Comparison of ENCODE assay signal across 9 cellular contexts in genomic region chr6:10951675-10952282, GRCh38.
DNase-seq lines count a peak whose midpoint lies in the region; ATAC-seq, FAIRE-seq and TF ChIP-seq lines count a peak whose summit lies in the region.
"Had no signal": no experiment of that assay in that cellular context is flagged by ENCODE, and none has a peak within 500 bp of the region (broad histone marks: within the 10 kb centered on the region; RNA-seq: fewer than 3 reads in every experiment).

No MANE protein-coding gene starts in this region.

- no peaks in the 10 kb centered on the region for H3K79me2 ChIP-seq in Loucy (ENCODE audit: insufficient read depth, low read length)
- H3K79me2 ChIP-seq in astrocyte (ENCODE audit: insufficient read depth, low read length) = no peaks in the 10 kb centered on the region

- no peak overlapping the region for H3K4me3 Mint-ChIP-seq in astrocyte (ENCODE audit: unreplicated experiment)
- no peak overlapping the region for H3K4me3 Mint-ChIP-seq in CD4-positive, alpha-beta T cell
- H3K4me3 Mint-ChIP-seq in CD8-positive, alpha-beta T cell = no peak overlapping the region

- TF ChIP-seq CTCF in GM06990 (IDR thresholded peaks at IDR 0.05; ENCODE audit: insufficient read depth, low read length, poor library complexity, severe bottlenecking) (peak; percentile 50), Loucy (conservative IDR thresholded peaks at IDR 0.05; ENCODE audit: low read length) (peak; percentile 66), astrocyte (IDR thresholded peaks at IDR 0.05; ENCODE audit: insufficient read depth, low read depth, low read length) (peak; percentile 70), kidney (IDR thresholded peaks at IDR 0.05; ENCODE audit: borderline replicate concordance, extremely low read depth, insufficient read depth) (peak; percentile 22)
- no peak for TF ChIP-seq CTCF in CD4-positive, alpha-beta T cell (IDR thresholded peaks at IDR 0.05)
- no peak for TF ChIP-seq CTCF in CD8-positive, alpha-beta T cell (IDR thresholded peaks at IDR 0.05)

- intact Hi-C loops in kidney (cut with DNase I) = loop anchor here (10.0 kb wide), 1 partner anchor 113 kb away; no protein-coding TSS in a partner anchor
- intact Hi-C loops in CD4-positive, alpha-beta T cell (cut with DNase I, micrococcal nuclease) = loop anchor here (10.0 kb wide), 1 partner anchor 543 kb away; no protein-coding TSS in a partner anchor
- intact Hi-C loops in CD8-positive, alpha-beta T cell (cut with DNase I, micrococcal nuclease) = loop anchor here (5.0 to 10.0 kb wide), 4 partner anchors 116 to 626 kb away; no protein-coding TSS in a partner anchor

- H2AFZ ChIP-seq in Loucy (ENCODE audit: low read length) (no peak overlapping the region; the same call in 1 of the 2 replicates), astrocyte (ENCODE audit: low read depth, low read length) (no peak overlapping the region)

- CTCF ChIA-PET in CD4-positive, alpha-beta T cell (lab: Charles Lee) = no interaction called here
- CTCF ChIA-PET in CD8-positive, alpha-beta T cell (lab: Charles Lee) = no interaction called here

- H3K4me3 ChIP-seq in GM06990 (replicated peaks; ENCODE audit: low read depth, low read length) = no peak overlapping the region
- H3K4me3 ChIP-seq in Loucy (ENCODE audit: low read length, poor library complexity, severe bottlenecking) = no peak overlapping the region
- no peak overlapping the region for H3K4me3 ChIP-seq in astrocyte (ENCODE audit: insufficient read depth, low read depth, low read length)
- no peak overlapping the region for H3K4me3 ChIP-seq in kidney (ENCODE audit: low read length in 2 of 2)
- no peak overlapping the region for H3K4me3 ChIP-seq in CD8-positive, alpha-beta T cell (ENCODE audit: low read depth, low read length)

- H3K27ac ChIP-seq in astrocyte (ENCODE audit: low read depth, low read length) = no peak overlapping the region
- no peak overlapping the region for H3K27ac ChIP-seq in kidney (ENCODE audit: low read depth in 2 of 2, low read length in 2 of 2)
- no peak overlapping the region for H3K27ac ChIP-seq in CD4-positive, alpha-beta T cell (ENCODE audit: low read depth, low read length)
- no peak overlapping the region for H3K27ac ChIP-seq in CD8-positive, alpha-beta T cell (ENCODE audit: low read depth, low read length)
- H3K27ac ChIP-seq: neutrophil had no signal

- no peak for DNase-seq in GM06990 (ENCODE audit: extremely low read depth, insufficient read length)
- peak; percentile 68 for DNase-seq in astrocyte (ENCODE audit: low read depth)
- DNase-seq in kidney = no peak
- no peak for DNase-seq in stimulated activated CD4-positive, alpha-beta T cell treated with anti-CD3 and anti-CD28 coated beads, Interleukin-4, amount 100 ng/mL, for 4 hours
- DNase-seq in CD4-positive, alpha-beta T cell = no peak
- DNase-seq in CD8-positive, alpha-beta T cell = no peak

- no peaks in the 10 kb centered on the region for H3K9me3 Mint-ChIP-seq in astrocyte (ENCODE audit: unreplicated experiment)
- no peaks in the 10 kb centered on the region for H3K9me3 Mint-ChIP-seq in CD4-positive, alpha-beta T cell
- H3K9me3 Mint-ChIP-seq in CD8-positive, alpha-beta T cell = no peaks in the 10 kb centered on the region

- peaks cover 2% of the 10 kb centered on the region for H3K4me1 Mint-ChIP-seq in astrocyte (ENCODE audit: low read depth, unreplicated experiment)
- no peaks in the 10 kb centered on the region for H3K4me1 Mint-ChIP-seq in CD4-positive, alpha-beta T cell (ENCODE audit: low read depth)
- H3K4me1 Mint-ChIP-seq in CD8-positive, alpha-beta T cell (ENCODE audit: low read depth) = peaks cover 2% of the 10 kb centered on the region

- no peaks in the 10 kb centered on the region for H3K27me3 Mint-ChIP-seq in astrocyte (ENCODE audit: low read depth, unreplicated experiment)
- peaks cover 23% of the 10 kb centered on the region for H3K27me3 Mint-ChIP-seq in CD4-positive, alpha-beta T cell
- peaks cover 8% of the 10 kb centered on the region for H3K27me3 Mint-ChIP-seq in CD8-positive, alpha-beta T cell (ENCODE audit: low read depth)

- H3K36me3 ChIP-seq in GM06990 (ENCODE audit: control insufficient read depth, insufficient read depth, low read length) (no peaks in the 10 kb centered on the region), Loucy (ENCODE audit: insufficient read depth, low read length) (no peaks in the 10 kb centered on the region), astrocyte (ENCODE audit: insufficient read depth, low read length) (no peaks in the 10 kb centered on the region), kidney (ENCODE audit: control insufficient read depth in 1 of 2, insufficient read depth in 2 of 2, low read length in 2 of 2) (no peaks in the 10 kb centered on the region)
- no peaks in the 10 kb centered on the region for H3K36me3 ChIP-seq in CD8-positive, alpha-beta T cell (ENCODE audit: insufficient read depth, low read length)
- H3K36me3 ChIP-seq: neutrophil had no signal

- POLR2A ChIA-PET in CD4-positive, alpha-beta T cell (lab: Charles Lee) = no interaction called here
- POLR2A ChIA-PET in CD8-positive, alpha-beta T cell (lab: Charles Lee) = no interaction called here

- H4K20me1 ChIP-seq in Loucy (ENCODE audit: insufficient read depth, low read length, poor library complexity, severe bottlenecking) = no peaks in the 10 kb centered on the region
- H4K20me1 ChIP-seq in astrocyte (ENCODE audit: insufficient read depth, low read length) = no peaks in the 10 kb centered on the region

- H3K36me3 Mint-ChIP-seq in astrocyte (ENCODE audit: low read depth, unreplicated experiment) = no peaks in the 10 kb centered on the region
- H3K36me3 Mint-ChIP-seq in CD4-positive, alpha-beta T cell (ENCODE audit: low read depth) = no peaks in the 10 kb centered on the region
- no peaks in the 10 kb centered on the region for H3K36me3 Mint-ChIP-seq in CD8-positive, alpha-beta T cell

- H3K9ac ChIP-seq in Loucy (ENCODE audit: low read depth, low read length, poor library complexity, severe bottlenecking) (no peak overlapping the region), astrocyte (ENCODE audit: low read length) (no peak overlapping the region), kidney (ENCODE audit: low read length in 2 of 2) (no peak overlapping the region)

- H3K4me1 ChIP-seq in Loucy (ENCODE audit: insufficient read depth, low read length, poor library complexity, severe bottlenecking) (no peaks in the 10 kb centered on the region), astrocyte (ENCODE audit: insufficient read depth, low read length) (peaks cover 4% of the 10 kb centered on the region), kidney (ENCODE audit: control insufficient read depth in 1 of 2, insufficient read depth in 1 of 2, low read depth in 1 of 2, low read length in 2 of 2) (no peaks in the 10 kb centered on the region)
- no peaks in the 10 kb centered on the region for H3K4me1 ChIP-seq in CD8-positive, alpha-beta T cell (ENCODE audit: insufficient read depth, low read length)

- H3K9me2 ChIP-seq in Loucy (replicated peaks; ENCODE audit: low read depth, low read length) = no peaks in the 10 kb centered on the region

- H3K27ac Mint-ChIP-seq in astrocyte (ENCODE audit: unreplicated experiment) = no peak overlapping the region
- no peak overlapping the region for H3K27ac Mint-ChIP-seq in CD4-positive, alpha-beta T cell
- H3K27ac Mint-ChIP-seq in CD8-positive, alpha-beta T cell = no peak overlapping the region

- no peak for ATAC-seq in HG03139 (IDR thresholded peaks at IDR 0.05; ENCODE audit: unreplicated experiment)
- no peak for ATAC-seq in CD4-positive, alpha-beta T cell (ENCODE audit: poor library complexity)
- no peak for ATAC-seq in CD8-positive, alpha-beta T cell

- no peaks in the 10 kb centered on the region for H3K27me3 ChIP-seq in GM06990 (replicated peaks; ENCODE audit: control insufficient read depth, insufficient read depth, low read length)
- no peaks in the 10 kb centered on the region for H3K27me3 ChIP-seq in Loucy (ENCODE audit: insufficient read depth, low read length, poor library complexity, severe bottlenecking)
- H3K27me3 ChIP-seq in astrocyte (ENCODE audit: insufficient read depth, low read length) = no peaks in the 10 kb centered on the region
- H3K27me3 ChIP-seq in CD4-positive, alpha-beta T cell (ENCODE audit: control insufficient read depth, insufficient read depth, low read length) = peaks cover 21% of the 10 kb centered on the region
- H3K27me3 ChIP-seq in CD8-positive, alpha-beta T cell (ENCODE audit: insufficient read depth, low read length) = no peaks in the 10 kb centered on the region

- FAIRE-seq in astrocyte (lab: Jason Lieb, UNC) (peak; percentile 76), kidney (lab: Jason Lieb, UNC) (peak; percentile 64)

- H3F3A ChIP-seq in Loucy (ENCODE audit: low read depth) = no peaks in the 10 kb centered on the region

- H3K4me2 ChIP-seq in Loucy (ENCODE audit: low read depth, low read length, poor library complexity, severe bottlenecking) = no peak overlapping the region
- H3K4me2 ChIP-seq in astrocyte (ENCODE audit: low read length) = peak overlapping the region; percentile 51

- no peaks in the 10 kb centered on the region for H3K9me3 ChIP-seq in Loucy (ENCODE audit: insufficient read depth, low read depth, low read length)
- H3K9me3 ChIP-seq in astrocyte (ENCODE audit: insufficient read depth, low read depth, low read length) = no peaks in the 10 kb centered on the region
- no peaks in the 10 kb centered on the region for H3K9me3 ChIP-seq in kidney (ENCODE audit: control insufficient read depth in 1 of 2, low read length in 2 of 2)
- no peaks in the 10 kb centered on the region for H3K9me3 ChIP-seq in CD4-positive, alpha-beta T cell (ENCODE audit: control insufficient read depth, low read length)
- no peaks in the 10 kb centered on the region for H3K9me3 ChIP-seq in CD8-positive, alpha-beta T cell (ENCODE audit: low read length)
- H3K9me3 ChIP-seq: neutrophil had no signal

Comparison
In these comparisons a context has a peak if more than half of its experiments do, and no peak if none do; other contexts are left out.
1. CTCF ChIP-seq: peak in GM06990 (single experiment), Loucy (single experiment), astrocyte (single experiment) and kidney (single experiment); none in CD4-positive, alpha-beta T cell (single experiment) and CD8-positive, alpha-beta T cell (single experiment).